In the genomic region with DNA sequence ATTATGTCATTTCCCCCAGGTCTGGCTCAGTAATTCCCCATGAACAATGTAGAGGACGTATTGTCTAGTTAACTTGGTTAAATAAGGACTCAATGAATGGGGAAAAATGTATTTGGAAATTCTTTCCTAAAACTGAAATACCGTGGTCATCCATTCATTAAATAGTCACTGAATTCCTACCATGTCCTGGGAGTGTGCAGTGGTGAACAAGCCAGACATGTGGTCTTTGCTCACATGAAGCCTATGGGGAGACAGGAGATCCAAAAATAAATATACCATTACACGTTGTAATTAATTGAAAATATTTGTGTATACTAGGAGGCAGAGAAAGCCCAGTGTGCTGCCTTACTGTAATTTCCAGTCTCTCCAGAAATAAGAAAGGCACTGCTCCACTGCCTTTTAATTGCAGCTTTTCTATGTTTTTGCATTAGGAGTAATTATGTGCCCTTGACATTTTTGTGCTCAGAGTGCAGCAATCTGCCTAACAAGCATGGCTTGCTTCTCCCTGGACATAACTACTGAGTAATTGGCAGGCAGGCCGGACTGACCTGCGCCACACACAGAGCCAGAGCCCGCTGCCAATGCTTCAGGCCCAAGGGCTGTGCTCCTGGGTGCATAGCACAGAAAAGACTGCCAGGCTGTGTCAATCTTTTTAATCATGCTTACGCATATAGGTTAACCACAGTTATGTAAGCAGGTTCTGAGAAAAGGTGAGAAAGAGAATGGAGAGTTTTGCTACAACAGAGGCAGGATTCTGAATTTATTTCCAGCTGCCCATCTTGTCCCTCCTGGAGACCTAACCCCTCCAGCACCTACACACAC, we compare ENCODE assay signal across 8 cellular contexts. TPM values are rescaled to one million over a fixed set of nuclear protein-coding genes. Genes with fewer than 3 reads are reported as not detected.
A peak's percentile ranks its signal among the peaks of the same experiment; 100 is the strongest.
DNase-seq lines count a peak whose midpoint lies in the region; ATAC-seq and TF ChIP-seq lines count a peak whose summit lies in the region.

No MANE protein-coding gene starts in this region.

- H3K27me3 Mint-ChIP-seq in MCF 10A (ENCODE audit: insufficient read depth, unreplicated experiment): no peaks in the 10 kb centered on the region

- H3K27me3 ChIP-seq in Peyer's patch: no peaks in the 10 kb centered on the region

- no peaks in the 10 kb centered on the region for H3K4me1 ChIP-seq in Peyer's patch

- intact Hi-C loops in MCF 10A (cut with micrococcal nuclease): no loop called here

- BruUV-seq in MCF 10A (replicated peaks; lab: Mats Ljungman, UMichigan): no TSS peak

- no peak overlapping the region for H3K4me3 Mint-ChIP-seq in MCF 10A (ENCODE audit: unreplicated experiment)

- no peaks in the 10 kb centered on the region for H3K36me3 ChIP-seq in Peyer's patch

- TF ChIP-seq CTCF in GM12864 (IDR thresholded peaks at IDR 0.05; ENCODE audit: low read depth, low read length, missing control alignments): no peak
- no peak for TF ChIP-seq CTCF in Peyer's patch (IDR thresholded peaks at IDR 0.05)
- no peak for TF ChIP-seq CTCF in MCF 10A (IDR thresholded peaks at IDR 0.05; ENCODE audit: unreplicated experiment)
- TF ChIP-seq CTCF in omental fat pad (IDR thresholded peaks at IDR 0.05): no peak

- H3K4me3 ChIP-seq in GM12864 (ENCODE audit: low read depth, low read length) (peak overlapping the region; percentile 4; the same call in 1 of the 2 replicates), Peyer's patch (peak overlapping the region in 2 of 4 donors; percentile 2 to 6)

- H3K9me3 ChIP-seq in Peyer's patch: no peaks in the 10 kb centered on the region

- POLR2A ChIA-PET in MCF 10A (lab: Yijun Ruan, JAX): interaction anchor here (0.9 to 2.6 kb wide), 11 partner anchors 8 to 84 kb away, joined by 3 to 20 read pairs (median 4); partner anchors contain the start of gene TTC39C

- peaks cover 39% of the 10 kb centered on the region for H3K4me1 Mint-ChIP-seq in MCF 10A (ENCODE audit: insufficient read depth, unreplicated experiment)

- CTCF ChIA-PET in MCF 10A (lab: Yijun Ruan, JAX): interaction anchor here (0.6 to 1.7 kb wide), 4 partner anchors 15 to 436 kb away, joined by 3 to 5 read pairs (median 4); no protein-coding TSS in a partner anchor

- H3K9me3 Mint-ChIP-seq in MCF 10A (ENCODE audit: unreplicated experiment): no peaks in the 10 kb centered on the region

- DNase-seq in GM12864 (ENCODE audit: low read depth): no peak
- peak in 2 of 3 donors; percentile 42 to 66 for DNase-seq in Peyer's patch
- DNase-seq in MCF 10A (ENCODE audit: unreplicated experiment): peak; percentile 93
- no peak for DNase-seq in omental fat pad (ENCODE audit: low spot score)
- no peak for DNase-seq in T1000 (lab: John Stamatoyannopoulos, UW)
- DNase-seq in COLO668 (lab: John Stamatoyannopoulos, UW; ENCODE audit: unreplicated experiment): no peak

- ATAC-seq in omental fat pad (ENCODE audit: low FRiP score): peak; percentile 85
- ATAC-seq in HG03571 (IDR thresholded peaks at IDR 0.05; ENCODE audit: unreplicated experiment): no peak
- ATAC-seq in GM21526 (IDR thresholded peaks at IDR 0.05; ENCODE audit: low FRiP score, unreplicated experiment): no peak

- H3K27ac Mint-ChIP-seq in MCF 10A (ENCODE audit: low read depth, unreplicated experiment): no peak overlapping the region

- TF ChIP-seq POLR2A in Peyer's patch (IDR thresholded peaks at IDR 0.05): peak in 1 of 2 donors; percentile 18

- peak overlapping the region; percentile 36 to 63 (median 62) for H3K27ac ChIP-seq in Peyer's patch

- H3K36me3 Mint-ChIP-seq in MCF 10A (ENCODE audit: insufficient read depth, unreplicated experiment): no peaks in the 10 kb centered on the region

RNA-seq across cellular contexts. Expression of gene TTC39C, which starts 22.2 kb away (rescaled TPM):
- total RNA-seq in Peyer's patch: 10 to 100 TPM; 11.0 to 32.2 (median 14.2) TPM
- 11.4 and 12.9 TPM in 2 replicates for total RNA-seq in MCF 10A (2022)
- total RNA-seq in omental fat pad: 10 to 100 TPM; 24.7 to 39.1 (median 34.2) TPM

Comparison
In these comparisons a context has a peak if more than half of its experiments do, and no peak if none do; other contexts are left out.
1. DNase-seq: peak in Peyer's patch (2 of 3) and MCF 10A (single experiment); none in GM12864 (single experiment), omental fat pad (single experiment), T1000 (single experiment) and COLO668 (single experiment).